In the genomic region with DNA sequence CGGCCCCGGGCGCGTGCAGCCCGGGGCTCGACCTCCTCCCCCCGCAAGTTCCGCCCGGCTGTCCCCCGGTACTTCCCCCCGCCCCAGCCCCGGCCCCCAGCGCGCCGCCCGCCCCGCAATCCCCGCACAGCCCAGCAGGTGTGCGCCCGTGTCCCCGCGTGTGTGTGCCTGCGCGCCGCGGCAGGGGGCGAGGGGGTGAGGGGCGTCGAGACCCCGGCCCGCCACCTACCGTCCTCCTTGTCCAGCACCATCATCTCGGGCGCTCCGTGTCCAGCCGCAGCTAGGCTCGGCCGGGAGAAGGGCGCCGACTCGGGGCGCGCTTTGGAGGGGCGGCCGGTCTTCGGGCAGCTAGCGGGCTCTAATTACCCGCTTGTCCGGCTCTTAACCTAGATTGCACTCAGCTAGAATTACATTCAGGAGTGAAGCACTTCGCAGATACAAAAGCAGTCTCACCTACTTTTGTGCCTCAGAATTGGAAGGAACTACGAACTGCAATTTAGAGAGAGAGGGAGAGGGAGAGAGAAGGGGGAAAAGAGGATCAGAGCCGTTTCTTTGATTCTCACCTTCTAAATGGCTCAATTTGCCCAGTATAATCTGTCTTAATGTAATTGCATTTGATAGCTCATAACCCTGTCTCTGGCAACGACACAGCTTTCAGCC, we compare ENCODE assay signal across 1 cellular context.
TF ChIP-seq lines count a peak whose summit lies in the region.

No MANE protein-coding gene starts in this region.

TF ChIP-seq in GM12878, 131 proteins besides CTCF, POLR2A, EP300 and RAD21 (continued from another document):
- TF ChIP-seq RB1 (IDR thresholded peaks at IDR 0.05; ENCODE audit: borderline replicate concordance) (no peak), TARDBP (IDR thresholded peaks at IDR 0.05; ENCODE audit: borderline replicate concordance) (no peak)
